Comparison of ENCODE assay signal across 7 cellular contexts in the genomic region with DNA sequence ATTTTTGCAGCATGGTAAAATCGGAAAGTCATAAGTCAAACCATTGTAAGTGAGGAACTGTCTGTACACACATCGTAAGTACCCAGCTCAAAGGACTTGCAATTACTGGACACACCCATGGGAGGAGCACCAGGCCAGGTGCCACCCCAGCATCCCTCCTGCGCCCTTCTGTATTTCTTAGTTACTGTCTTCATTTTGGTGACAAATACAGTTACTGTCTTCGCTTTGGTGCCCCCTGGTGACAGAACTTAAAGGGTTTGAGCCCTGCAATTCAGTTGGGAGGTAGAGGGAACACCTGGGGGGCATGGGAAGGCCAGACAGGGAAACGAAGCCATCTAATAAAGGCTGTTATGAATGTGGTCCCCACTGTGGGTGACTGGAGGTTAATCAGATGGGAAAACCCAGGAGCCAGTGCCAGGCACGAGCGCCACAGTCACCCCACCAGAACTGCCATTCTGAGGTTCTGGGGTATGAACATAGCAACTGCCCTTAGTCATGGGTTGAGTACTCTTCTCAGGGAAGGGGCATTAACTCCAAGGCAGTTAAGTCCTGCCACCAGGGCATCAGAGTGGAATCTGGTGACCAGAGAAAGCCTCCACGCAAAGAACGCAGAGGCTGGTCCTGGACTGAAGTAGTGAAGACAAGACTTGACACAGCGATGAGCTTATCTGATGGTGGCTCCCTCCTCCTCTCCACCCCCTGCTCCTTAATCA.
DNase-seq lines count a peak whose midpoint lies in the region; ATAC-seq, FAIRE-seq and TF ChIP-seq lines count a peak whose summit lies in the region.

No MANE protein-coding gene starts in this region.

- no peak for ATAC-seq in HG02981 (IDR thresholded peaks at IDR 0.05; ENCODE audit: unreplicated experiment)

- H3K36me3 Mint-ChIP-seq in nephron (ENCODE audit: low read depth), result no peaks in the 10 kb centered on the region

- H3K27ac Mint-ChIP-seq in nephron, result no peak overlapping the region

- TF ChIP-seq CTCF in nephron (IDR thresholded peaks at IDR 0.05; ENCODE audit: unreplicated experiment in 3 of 3), result peak; percentile 37 to 41 (median 38)

- peak; percentile 41 for DNase-seq in EH (ENCODE audit: low read depth)
- DNase-seq in HTR-8/SVneo (ENCODE audit: insufficient read length, low spot score), result peak; percentile 19
- peak; percentile 14 for DNase-seq in T follicular helper cell (ENCODE audit: low read depth)
- peak; percentile 18 for DNase-seq in dedifferentiated amniotic fluid mesenchymal stem cell (ENCODE audit: extremely low spot score)
- no peak for DNase-seq in OCI-M2 (lab: John Stamatoyannopoulos, UW; ENCODE audit: unreplicated experiment)

- peaks cover 24% of the 10 kb centered on the region for H3K4me1 Mint-ChIP-seq in nephron

- H3K4me3 Mint-ChIP-seq in nephron, result no peak overlapping the region

- H3K9me3 Mint-ChIP-seq in nephron, result peaks cover 1% of the 10 kb centered on the region

- H3K27me3 Mint-ChIP-seq in nephron (ENCODE audit: low read depth), result peaks cover 50% of the 10 kb centered on the region

- no peak for FAIRE-seq in HTR-8/SVneo (lab: Jason Lieb, UNC)
